In genomic region chr4:118032691-118033090, GRCh38 we compare ENCODE assay signal across 11 cellular contexts.
DNase-seq lines count a peak whose midpoint lies in the region; ATAC-seq and TF ChIP-seq lines count a peak whose summit lies in the region.
"Had no signal": no experiment of that assay in that cellular context is flagged by ENCODE, and none has a peak within 500 bp of the region (broad histone marks: within the 10 kb centered on the region; RNA-seq: fewer than 3 reads in every experiment).

No MANE protein-coding gene starts in this region.

- ATAC-seq in GM21717 (IDR thresholded peaks at IDR 0.05; ENCODE audit: unreplicated experiment) (no peak), GM21529 (IDR thresholded peaks at IDR 0.05; ENCODE audit: unreplicated experiment) (no peak)
- ATAC-seq: GM12878 had no signal

- in situ Hi-C loops in astrocyte of the spinal cord (cut with HindIII; ENCODE audit: low sequenced_read_pairs): no loop called here

- peak overlapping the region; percentile 80 to 90 (median 87) for H3K4me3 Mint-ChIP-seq in nephron

- peak overlapping the region; percentile 44 for H3K4me3 ChIP-seq in astrocyte of the spinal cord (ENCODE audit: low read depth, low read length)
- H3K4me3 ChIP-seq: GM12878 had no signal

- DNase-seq in DMS53 treated with DMSO at 0.1 percent for 48 hours (lab: John Stamatoyannopoulos, UW; ENCODE audit: unreplicated experiment): peak; percentile 17
- peak; percentile 6 for DNase-seq in HuH-7 (ENCODE audit: low spot score)
- DNase-seq in astrocyte of the spinal cord (ENCODE audit: low read depth, low spot score): peak; percentile 62
- no peak for DNase-seq in KG1 (lab: John Stamatoyannopoulos, UW)
- no peak for DNase-seq in NCI-H2171 treated with DMSO at 0.1 percent for 48 hours (lab: John Stamatoyannopoulos, UW)
- DNase-seq: activated CD8-positive, alpha-beta memory T cell treated with anti-CD3 and anti-CD28 coated beads, Interleukin-2, amount 50 U/mL, for 4 hours; NCI-H526 treated with DMSO at 0.1 percent for 48 hours had no signal

- peaks cover 11% of the 10 kb centered on the region for H3K4me1 Mint-ChIP-seq in nephron

- peak overlapping the region in 2 of 3 experiments; percentile 80 to 81 for H3K27ac Mint-ChIP-seq in nephron

- TF ChIP-seq CTCF in astrocyte of the spinal cord (IDR thresholded peaks at IDR 0.05; ENCODE audit: low read depth, low read length) (no peak), nephron (IDR thresholded peaks at IDR 0.05; ENCODE audit: unreplicated experiment in 3 of 3) (no peak)

- H3K36me3 Mint-ChIP-seq in nephron (ENCODE audit: low read depth): no peaks in the 10 kb centered on the region

- H3K27me3 Mint-ChIP-seq in nephron (ENCODE audit: low read depth): no peaks in the 10 kb centered on the region

- H3K9me3 Mint-ChIP-seq in nephron: no peaks in the 10 kb centered on the region

Comparison
In these comparisons a context has a peak if more than half of its experiments do, and no peak if none do; other contexts are left out.
1. DNase-seq: peak in DMS53 treated with DMSO at 0.1 percent for 48 hours (single experiment), HuH-7 (single experiment) and astrocyte of the spinal cord (single experiment); none in KG1 (single experiment) and NCI-H2171 treated with DMSO at 0.1 percent for 48 hours (single experiment).